ENCODE assay signal across 8 cellular contexts in the genomic region with DNA sequence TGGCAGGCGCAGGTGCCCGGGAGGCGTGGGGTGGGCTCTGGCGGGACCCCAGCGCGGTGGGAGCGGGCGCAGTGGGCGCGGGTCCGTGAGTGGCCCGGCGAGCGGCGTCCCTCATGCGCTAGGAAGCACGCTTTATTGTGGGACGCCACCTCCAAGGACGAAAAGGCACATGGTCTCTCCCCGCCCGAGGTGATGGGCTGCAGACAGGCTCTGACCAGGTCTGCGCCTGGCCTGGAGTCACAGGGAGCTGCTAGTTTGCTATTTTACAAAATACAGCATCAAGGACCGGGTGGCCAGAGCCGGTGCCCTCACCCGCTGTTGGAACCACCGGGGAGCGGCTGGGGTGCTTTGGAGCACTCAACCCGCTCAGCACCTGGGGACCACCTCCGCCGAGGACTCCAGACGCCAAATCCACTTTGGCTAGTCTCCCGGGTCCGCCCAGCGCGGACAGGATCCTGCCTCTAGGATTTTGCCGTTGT.
DNase-seq lines count a peak whose midpoint lies in the region; ATAC-seq, FAIRE-seq and TF ChIP-seq lines count a peak whose summit lies in the region.

No MANE protein-coding gene starts in this region.

- TF ChIP-seq CTCF in CD8-positive, alpha-beta T cell (IDR thresholded peaks at IDR 0.05): no peak
- no peak for TF ChIP-seq CTCF in keratinocyte (optimal IDR thresholded peaks at IDR 0.05 in 1 of 3, IDR thresholded peaks at IDR 0.05 in 1 of 3, conservative IDR thresholded peaks at IDR 0.05 in 1 of 3; ENCODE audit: extremely low read depth in 1 of 3, insufficient read depth in 2 of 3, low read length in 3 of 3)

- peak overlapping the region; percentile 81 for H3K4me3 Mint-ChIP-seq in CD8-positive, alpha-beta T cell
- H3K4me3 Mint-ChIP-seq in stimulated activated effector memory CD8-positive, alpha-beta T cell treated with anti-CD3 and anti-CD28 coated beads, Interleukin-12 subunit alpha, Interleukin-12 subunit beta, amount 100 ng/mL, for 72 hours: peak overlapping the region; percentile 95

- no peak for FAIRE-seq in keratinocyte (lab: Jason Lieb, UNC)

- H3K36me3 Mint-ChIP-seq in CD8-positive, alpha-beta T cell: peaks cover 9% of the 10 kb centered on the region
- peaks cover 39% of the 10 kb centered on the region for H3K36me3 Mint-ChIP-seq in stimulated activated effector memory CD8-positive, alpha-beta T cell treated with anti-CD3 and anti-CD28 coated beads, Interleukin-12 subunit alpha, Interleukin-12 subunit beta, amount 100 ng/mL, for 72 hours

- H3K9me3 Mint-ChIP-seq in CD8-positive, alpha-beta T cell: no peaks in the 10 kb centered on the region
- H3K9me3 Mint-ChIP-seq in stimulated activated effector memory CD8-positive, alpha-beta T cell treated with anti-CD3 and anti-CD28 coated beads, Interleukin-12 subunit alpha, Interleukin-12 subunit beta, amount 100 ng/mL, for 72 hours: no peaks in the 10 kb centered on the region

- H3K4me3 ChIP-seq in CD8-positive, alpha-beta T cell (ENCODE audit: low read depth, low read length): peak overlapping the region; percentile 80
- peak overlapping the region; percentile 76 to 95 (median 90) for H3K4me3 ChIP-seq in keratinocyte (ENCODE audit: control insufficient read depth in 2 of 3, extremely low read depth in 1 of 3, insufficient read depth in 2 of 3, low read depth in 1 of 3, low read length in 3 of 3)

- H3K27ac ChIP-seq in CD8-positive, alpha-beta T cell (ENCODE audit: low read depth, low read length): peak overlapping the region; percentile 81
- peak overlapping the region; percentile 100 for H3K27ac ChIP-seq in keratinocyte (ENCODE audit: control insufficient read depth, insufficient read depth, low read length)

- DNase-seq in CD8-positive, alpha-beta T cell: peak in 1 of 7 experiments; percentile 36
- DNase-seq in NAMALWA (ENCODE audit: low spot score) (peak; percentile 37), astrocyte of the hippocampus (ENCODE audit: low read depth, low spot score) (peak; percentile 64), keratinocyte (ENCODE audit: low read depth, low spot score) (no peak), superior temporal gyrus (ENCODE audit: extremely low spot score) (no peak), NCI-H1694 (lab: John Stamatoyannopoulos, UW) (no peak)
- peak in 1 of 2 donors; percentile 78 for DNase-seq in stimulated activated effector memory CD8-positive, alpha-beta T cell treated with anti-CD3 and anti-CD28 coated beads, Interleukin-12 subunit alpha, Interleukin-12 subunit beta, amount 100 ng/mL, for 72 hours (ENCODE audit: low spot score in 2 of 2)

- peak overlapping the region; percentile 89 for H3K27ac Mint-ChIP-seq in CD8-positive, alpha-beta T cell
- peak overlapping the region; percentile 95 for H3K27ac Mint-ChIP-seq in stimulated activated effector memory CD8-positive, alpha-beta T cell treated with anti-CD3 and anti-CD28 coated beads, Interleukin-12 subunit alpha, Interleukin-12 subunit beta, amount 100 ng/mL, for 72 hours

- H3K9me3 ChIP-seq in CD8-positive, alpha-beta T cell (ENCODE audit: low read length): no peaks in the 10 kb centered on the region
- H3K9me3 ChIP-seq in keratinocyte (ENCODE audit: control insufficient read depth, low read depth, low read length): no peaks in the 10 kb centered on the region

- peaks cover 19% of the 10 kb centered on the region for H4K20me1 ChIP-seq in keratinocyte (ENCODE audit: control insufficient read depth, extremely low read depth, insufficient read depth, low read length)

- H3K27me3 Mint-ChIP-seq in CD8-positive, alpha-beta T cell (ENCODE audit: low read depth): no peaks in the 10 kb centered on the region

- peak overlapping the region; percentile 90 for H3K4me2 ChIP-seq in keratinocyte (ENCODE audit: control insufficient read depth, extremely low read depth, insufficient read depth, low read depth, low read length)

- H3K4me1 Mint-ChIP-seq in CD8-positive, alpha-beta T cell (ENCODE audit: low read depth): peaks cover 77% of the 10 kb centered on the region
- peaks cover 70% of the 10 kb centered on the region for H3K4me1 Mint-ChIP-seq in stimulated activated effector memory CD8-positive, alpha-beta T cell treated with anti-CD3 and anti-CD28 coated beads, Interleukin-12 subunit alpha, Interleukin-12 subunit beta, amount 100 ng/mL, for 72 hours

- H3K4me1 ChIP-seq in CD8-positive, alpha-beta T cell (ENCODE audit: insufficient read depth, low read length): peaks cover 75% of the 10 kb centered on the region
- peaks cover 53% of the 10 kb centered on the region for H3K4me1 ChIP-seq in keratinocyte (ENCODE audit: control insufficient read depth, extremely low read depth, insufficient read depth, low read length)

- peak overlapping the region; percentile 100 for H3K9ac ChIP-seq in keratinocyte (ENCODE audit: control insufficient read depth, extremely low read depth, insufficient read depth, low read length)

- H3K9me1 ChIP-seq in keratinocyte (ENCODE audit: control insufficient read depth, extremely low read depth, insufficient read depth, low read length): peaks cover 4% of the 10 kb centered on the region

- no peak for ATAC-seq in CD8-positive, alpha-beta T cell
- peak; percentile 1 for ATAC-seq in GM19467 (IDR thresholded peaks at IDR 0.05; ENCODE audit: unreplicated experiment)
- ATAC-seq in stimulated activated effector memory CD8-positive, alpha-beta T cell treated with anti-CD3 and anti-CD28 coated beads, Interleukin-12 subunit alpha, Interleukin-12 subunit beta, amount 100 ng/mL, for 72 hours: no peak

- CTCF ChIA-PET in CD8-positive, alpha-beta T cell (lab: Charles Lee): interaction anchor here (0.9 to 25.3 kb wide), 5 partner anchors 9 to 52 kb away, joined by 3 to 328 read pairs (median 5); no protein-coding TSS in a partner anchor

- no peak overlapping the region for H2AFZ ChIP-seq in keratinocyte (ENCODE audit: control insufficient read depth, low read length)

- intact Hi-C loops in CD8-positive, alpha-beta T cell (cut with DNase I, micrococcal nuclease): loop anchor here (1.0 to 10.0 kb wide), 6 partner anchors 8 to 608 kb away; a partner anchor contains a TSS

- H3K36me3 ChIP-seq in CD8-positive, alpha-beta T cell (ENCODE audit: insufficient read depth, low read length): no peaks in the 10 kb centered on the region
- H3K36me3 ChIP-seq in keratinocyte (ENCODE audit: control insufficient read depth in 2 of 2, extremely low read depth in 1 of 2, insufficient read depth in 2 of 2, low read length in 2 of 2): peaks cover 1 to 10% of the 10 kb centered on the region in 2 experiments

- no peaks in the 10 kb centered on the region for H3K27me3 ChIP-seq in CD8-positive, alpha-beta T cell (ENCODE audit: insufficient read depth, low read length)
- H3K27me3 ChIP-seq in keratinocyte (ENCODE audit: control insufficient read depth, extremely low read depth, insufficient read depth, low read length): no peaks in the 10 kb centered on the region

- dilution Hi-C loops in keratinocyte (cut with MboI; ENCODE audit: extremely low pct_ligation_motif_present, low sequenced_read_pairs): no loop called here

- H3K79me2 ChIP-seq in keratinocyte (ENCODE audit: control insufficient read depth, insufficient read depth, low read length): peaks cover 44% of the 10 kb centered on the region

- POLR2A ChIA-PET in CD8-positive, alpha-beta T cell (lab: Charles Lee): interaction anchor here (0.6 to 11.6 kb wide), 5 partner anchors 8 to 112 kb away, joined by 3 to 119 read pairs (median 6); no protein-coding TSS in a partner anchor

Comparison
In these comparisons a context has a peak if more than half of its experiments do, and no peak if none do; other contexts are left out.
1. DNase-seq: peak in NAMALWA (single experiment) and astrocyte of the hippocampus (single experiment); none in keratinocyte (single experiment), superior temporal gyrus (single experiment) and NCI-H1694 (single experiment).